Comparison of ENCODE assay signal across 8 cellular contexts in the genomic region with DNA sequence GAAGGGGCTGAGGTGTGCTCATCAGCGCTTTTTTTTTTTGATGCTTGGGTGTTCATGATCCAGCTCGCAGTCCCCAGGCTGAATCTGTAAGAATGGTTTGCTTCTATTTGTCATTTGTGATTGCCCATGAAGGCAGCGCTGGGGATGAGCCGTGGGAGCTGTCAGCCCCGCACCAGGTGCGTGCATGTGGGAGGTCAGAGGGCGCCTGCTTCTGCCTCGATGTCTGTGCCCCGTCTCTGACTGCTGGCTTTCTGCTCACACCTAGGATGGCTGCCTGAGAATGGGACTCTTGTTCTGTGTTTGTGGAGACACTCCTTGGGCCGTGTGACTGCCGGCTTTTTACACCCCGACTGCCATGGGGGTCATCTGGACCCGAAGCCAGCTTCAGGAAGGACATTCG.
"Had no signal": no experiment of that assay in that cellular context is flagged by ENCODE, and none has a peak within 500 bp of the region (broad histone marks: within the 10 kb centered on the region; RNA-seq: fewer than 3 reads in every experiment).

No MANE protein-coding gene starts in this region.

- H3K4me1 ChIP-seq: HAP-1 had no signal

- ATAC-seq: GM23338, HCT116 had no signal

- H3K9me3 ChIP-seq: HAP-1 had no signal

- H3K4me3 ChIP-seq: GM23248, GM23338, HAP-1 had no signal

- H3K4me3 Mint-ChIP-seq: GM23338, H9 had no signal

- H3K9ac ChIP-seq: GM23248 had no signal

- H2AFZ ChIP-seq: GM23248, GM23338 had no signal

- DNase-seq: GM23248, GOT3, H7, H9, HCEC 1CT had no signal

- H3K27ac ChIP-seq: GM23248 had no signal

- H3K27ac Mint-ChIP-seq: GM23338 had no signal

- H3K4me2 ChIP-seq: GM23338 had no signal

- H3K36me3 ChIP-seq: HAP-1 had no signal

- H3K4me1 Mint-ChIP-seq: GM23338, H9 had no signal
